ENCODE assay signal across 11 cellular contexts in genomic region chr2:64857581-64858471, GRCh38.
DNase-seq lines count a peak whose midpoint lies in the region; ATAC-seq, FAIRE-seq and TF ChIP-seq lines count a peak whose summit lies in the region.
"Had no signal": no experiment of that assay in that cellular context is flagged by ENCODE, and none has a peak within 500 bp of the region (broad histone marks: within the 10 kb centered on the region; RNA-seq: fewer than 3 reads in every experiment).

No MANE protein-coding gene starts in this region.

- no peaks in the 10 kb centered on the region for H3K79me2 ChIP-seq in endothelial cell of umbilical vein (ENCODE audit: control insufficient read depth, insufficient read depth, low read length)

- BruUV-seq in endothelial cell of umbilical vein (replicated peaks; lab: Mats Ljungman, UMichigan) = no TSS peak

- no peak overlapping the region for H3K9ac ChIP-seq in endothelial cell of umbilical vein (replicated peaks; ENCODE audit: extremely low read depth, insufficient read depth, low read length)
- H3K9ac ChIP-seq in muscle layer of colon (ENCODE audit: low read length) = peak overlapping the region; percentile 13

- H3K9me3 ChIP-seq in endothelial cell of umbilical vein (replicated peaks; ENCODE audit: control insufficient read depth, insufficient read depth, low read length) = no peaks in the 10 kb centered on the region
- H3K9me3 ChIP-seq in muscle layer of colon (ENCODE audit: low read length) = no peaks in the 10 kb centered on the region
- H3K9me3 ChIP-seq in vagina = no peaks in the 10 kb centered on the region

- no peak overlapping the region for H3K4me2 ChIP-seq in endothelial cell of umbilical vein (ENCODE audit: insufficient read depth, low read length)

- CTCF ChIA-PET in endothelial cell of umbilical vein (lab: Charles Lee) = interaction anchor here (0.7 to 7.9 kb wide), 9 partner anchors 9 to 271 kb away, joined by 3 to 105 read pairs (median 10); partner anchors contain the start of gene SERTAD2

- H3K27ac ChIP-seq in endothelial cell of umbilical vein (ENCODE audit: insufficient read depth, low read depth, low read length) (no peak overlapping the region), muscle layer of colon (ENCODE audit: low read depth, low read length) (peak overlapping the region; percentile 93), vagina (peak overlapping the region; percentile 92)

- H3K27me3 ChIP-seq in endothelial cell of umbilical vein (ENCODE audit: control insufficient read depth in 2 of 2, insufficient read depth in 2 of 2, low read length in 2 of 2) (no peaks in the 10 kb centered on the region), muscle layer of colon (ENCODE audit: control insufficient read depth in 1 of 2, insufficient read depth in 2 of 2, low read length in 2 of 2) (no peaks in the 10 kb centered on the region), vagina (no peaks in the 10 kb centered on the region)

- no peak overlapping the region for H3K4me3 ChIP-seq in endothelial cell of umbilical vein (replicated peaks in 1 of 3; ENCODE audit: insufficient read depth in 1 of 3, low read depth in 1 of 3, low read length in 3 of 3)
- H3K4me3 ChIP-seq in muscle layer of colon (ENCODE audit: low read depth in 1 of 2, low read length in 2 of 2) = no peak overlapping the region
- peak overlapping the region in 1 of 2 donors; percentile 0 for H3K4me3 ChIP-seq in vagina

- peak; percentile 43 to 55 for DNase-seq in SHP77 (lab: John Stamatoyannopoulos, UW)
- no peak for DNase-seq in SHP77 treated with DMSO at 0.1 percent for 48 hours (lab: John Stamatoyannopoulos, UW)
- no peak for DNase-seq in endothelial cell of umbilical vein (ENCODE audit: low read depth, low spot score)
- DNase-seq in vagina (ENCODE audit: extremely low spot score in 2 of 2) = no peak
- DNase-seq in stimulated activated naive CD8-positive, alpha-beta T cell treated with anti-CD3 and anti-CD28 coated beads, Interleukin-15, Interleukin-2, amounts not matched to agents 100 U/mL and 50 U/mL, for 24 hours = no peak
- no peak for DNase-seq in amniotic stem cell (lab: John Stamatoyannopoulos, UW)
- DNase-seq: COR-L47; stimulated activated CD4-positive, alpha-beta T cell treated with anti-CD3 and anti-CD28 coated beads, Interleukin-4, amount 100 ng/mL, for 24 hours had no signal

- H3K36me3 ChIP-seq in endothelial cell of umbilical vein (ENCODE audit: control insufficient read depth in 2 of 2, extremely low read depth in 1 of 2, insufficient read depth in 2 of 2, low read length in 2 of 2) = no peaks in the 10 kb centered on the region
- H3K36me3 ChIP-seq in muscle layer of colon (ENCODE audit: insufficient read depth, low read length) = no peaks in the 10 kb centered on the region
- H3K36me3 ChIP-seq in vagina = no peaks in the 10 kb centered on the region

- no peak for FAIRE-seq in endothelial cell of umbilical vein (lab: Jason Lieb, UNC)
- FAIRE-seq: bronchial epithelial cell had no signal

- intact Hi-C loops in endothelial cell of umbilical vein (cut with micrococcal nuclease) = no loop called here
- intact Hi-C loops in vagina (cut with DNase I) = no loop called here

- H4K20me1 ChIP-seq in endothelial cell of umbilical vein (replicated peaks; ENCODE audit: control insufficient read depth, extremely low read depth, insufficient read depth, low read length) = no peaks in the 10 kb centered on the region

- dilution Hi-C loops in endothelial cell of umbilical vein (cut with MboI; ENCODE audit: extremely low pct_ligation_motif_present, low sequenced_read_pairs) = no loop called here

- TF ChIP-seq CTCF in endothelial cell of umbilical vein (IDR thresholded peaks at IDR 0.05; ENCODE audit: extremely low read depth in 1 of 2, insufficient read depth in 1 of 2, low read depth in 1 of 2, low read length in 2 of 2) = peak in 1 of 2 donors; percentile 6
- no peak for TF ChIP-seq CTCF in vagina (IDR thresholded peaks at IDR 0.05)

- POLR2A ChIA-PET in endothelial cell of umbilical vein (lab: Charles Lee) = interaction anchor here (1.0 to 1.9 kb wide), 2 partner anchors 7 to 107 kb away, joined by 6 to 10 read pairs; no protein-coding TSS in a partner anchor

- H3K4me1 ChIP-seq in endothelial cell of umbilical vein (ENCODE audit: control insufficient read depth, extremely low read depth, insufficient read depth, low read length) (peaks cover 15% of the 10 kb centered on the region), muscle layer of colon (ENCODE audit: insufficient read depth, low read length) (peaks cover 49% of the 10 kb centered on the region), vagina (peaks cover 38% of the 10 kb centered on the region)

- no peak for ATAC-seq in stimulated activated naive CD8-positive, alpha-beta T cell treated with anti-CD3 and anti-CD28 coated beads, Interleukin-15, Interleukin-2, amounts not matched to agents 100 U/mL and 50 U/mL, for 24 hours
- ATAC-seq in GM21515 (IDR thresholded peaks at IDR 0.05; ENCODE audit: unreplicated experiment) = no peak

- H2AFZ ChIP-seq in endothelial cell of umbilical vein (ENCODE audit: low read depth, low read length) = peak overlapping the region; percentile 98

- TF ChIP-seq POLR2A in endothelial cell of umbilical vein (IDR thresholded peaks at IDR 0.05; ENCODE audit: low read depth, low read length) = no peak
- no peak for TF ChIP-seq POLR2A in vagina (IDR thresholded peaks at IDR 0.05)

- H3K9me1 ChIP-seq in endothelial cell of umbilical vein (replicated peaks; ENCODE audit: control insufficient read depth, extremely low read depth, insufficient read depth, low read length) = no peaks in the 10 kb centered on the region

TF ChIP-seq in endothelial cell of umbilical vein, 7 proteins besides CTCF, POLR2A, EP300 and RAD21:
- TF ChIP-seq EZH2 (IDR thresholded peaks at IDR 0.05; ENCODE audit: borderline replicate concordance, low read depth, low read length, severe bottlenecking) (no peak), FOS (IDR thresholded peaks at IDR 0.05; ENCODE audit: borderline replicate concordance, insufficient read depth, low read length) (no peak), MAX (IDR thresholded peaks at IDR 0.05; ENCODE audit: insufficient read depth, insufficient read length) (no peak), JUN (IDR thresholded peaks at IDR 0.05; ENCODE audit: borderline replicate concordance, insufficient read depth, insufficient read length, low read depth) (no peak), POLR2AphosphoS5 (IDR thresholded peaks at IDR 0.05; ENCODE audit: insufficient read depth, low read depth, low read length) (no peak), GATA2 (IDR thresholded peaks at IDR 0.05; ENCODE audit: insufficient read depth, insufficient read length, low read depth, low read length) (no peak), MYC (IDR thresholded peaks at IDR 0.05; ENCODE audit: low read depth, low read length) (no peak)

Comparison
In these comparisons a context has a peak if more than half of its experiments do, and no peak if none do; other contexts are left out.
1. DNase-seq: peak in SHP77 (2 of 2); none in SHP77 treated with DMSO at 0.1 percent for 48 hours (single experiment), endothelial cell of umbilical vein (single experiment), vagina (0 of 2), stimulated activated naive CD8-positive, alpha-beta T cell treated with anti-CD3 and anti-CD28 coated beads, Interleukin-15, Interleukin-2, amounts not matched to agents 100 U/mL and 50 U/mL, for 24 hours (single experiment) and amniotic stem cell (single experiment).